ENCODE assay signal across 8 cellular contexts in the genomic region with DNA sequence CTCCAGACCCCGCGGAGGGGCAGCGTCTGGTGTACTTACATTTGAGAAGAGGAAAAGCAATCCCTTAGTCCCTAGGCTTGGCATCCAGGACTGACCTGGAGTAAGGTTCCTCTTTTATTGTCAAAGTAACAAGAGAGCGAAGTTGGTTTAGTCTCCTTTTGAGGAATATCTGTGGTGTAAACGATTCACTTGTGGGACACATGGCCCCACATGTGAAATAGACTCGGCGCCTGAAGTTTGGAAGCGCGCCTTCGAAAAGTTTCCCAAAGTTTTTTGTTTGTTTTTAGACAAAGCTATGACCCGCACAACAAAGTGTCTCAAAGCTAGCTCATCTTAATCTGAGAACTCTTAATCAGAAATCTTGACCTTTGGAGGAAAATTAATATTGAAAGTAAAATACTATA. TPM values are rescaled to one million over a fixed set of nuclear protein-coding genes. Genes with fewer than 3 reads are reported as not detected.
A peak's percentile ranks its signal among the peaks of the same experiment; 100 is the strongest.
DNase-seq lines count a peak whose midpoint lies in the region; ATAC-seq, FAIRE-seq and TF ChIP-seq lines count a peak whose summit lies in the region.

No MANE protein-coding gene starts in this region.

- no peaks in the 10 kb centered on the region for H3K27me3 ChIP-seq in RWPE2 (ENCODE audit: insufficient read depth, poor library complexity, severe bottlenecking)
- H3K27me3 ChIP-seq in esophagus (ENCODE audit: control insufficient read depth in 1 of 2, insufficient read depth in 2 of 2, low read length in 2 of 2), result no peaks in the 10 kb centered on the region
- H3K27me3 ChIP-seq in ovary, result no peaks in the 10 kb centered on the region

- H3K4me1 ChIP-seq in RWPE2 (ENCODE audit: insufficient read depth, poor library complexity, severe bottlenecking) (peaks cover 2% of the 10 kb centered on the region), esophagus (ENCODE audit: control insufficient read depth in 2 of 2, insufficient read depth in 2 of 2, low read length in 1 of 2) (peaks cover 0 to 2% of the 10 kb centered on the region in 2 donors), ovary (ENCODE audit: insufficient read depth) (peaks cover 5% of the 10 kb centered on the region)

- peak overlapping the region; percentile 47 for H3K27ac ChIP-seq in RWPE2 (ENCODE audit: poor library complexity, severe bottlenecking)
- peak overlapping the region; percentile 69 to 86 for H3K27ac ChIP-seq in esophagus (ENCODE audit: low read depth in 2 of 2, low read length in 1 of 2)
- peak overlapping the region in 1 of 2 donors; percentile 73 for H3K27ac ChIP-seq in ovary

- H3K4me3 ChIP-seq in RWPE2 (ENCODE audit: severe bottlenecking) (peak overlapping the region; percentile 95), esophagus (ENCODE audit: low read depth in 1 of 2, low read length in 2 of 2) (peak overlapping the region; percentile 83 to 95), ovary (peak overlapping the region; percentile 71)

- no peak for ATAC-seq in RWPE2 (ENCODE audit: low read depth)
- ATAC-seq in GM19023 (IDR thresholded peaks at IDR 0.05; ENCODE audit: unreplicated experiment), result no peak
- no peak for ATAC-seq in HG03139 (IDR thresholded peaks at IDR 0.05; ENCODE audit: unreplicated experiment)

- DNase-seq in NCI-H2107 (lab: John Stamatoyannopoulos, UW) (peak; percentile 28), NCI-H2107 treated with DMSO at 0.1 percent for 48 hours (lab: John Stamatoyannopoulos, UW; ENCODE audit: unreplicated experiment) (no peak), RWPE2 (ENCODE audit: low spot score) (no peak), ovary (no peak), D721Med (ENCODE audit: insufficient read length, low spot score) (no peak)

- peaks cover 47% of the 10 kb centered on the region for H3K36me3 ChIP-seq in RWPE2 (ENCODE audit: low read depth)
- peaks cover 0 to 3% of the 10 kb centered on the region in 2 donors for H3K36me3 ChIP-seq in esophagus (ENCODE audit: control insufficient read depth in 2 of 2, insufficient read depth in 2 of 2, low read length in 1 of 2)
- H3K36me3 ChIP-seq in ovary, result no peaks in the 10 kb centered on the region

- no peaks in the 10 kb centered on the region for H3K9me3 ChIP-seq in RWPE2 (ENCODE audit: severe bottlenecking)
- no peaks in the 10 kb centered on the region for H3K9me3 ChIP-seq in esophagus (ENCODE audit: control insufficient read depth in 2 of 2, insufficient read depth in 1 of 2, low read depth in 1 of 2, low read length in 1 of 2)
- H3K9me3 ChIP-seq in ovary, result no peaks in the 10 kb centered on the region

- FAIRE-seq in D721Med (lab: Jason Lieb, UNC), result no peak

- TF ChIP-seq EP300 in ovary (IDR thresholded peaks at IDR 0.05), result no peak

- intact Hi-C loops in ovary (cut with DNase I), result no loop called here

- 1 to 2% methylated on average over 11 of the region's 11 CpGs for WGBS in esophagus, 2 donors
- 0 to 1% (median 1%) methylated on average over 11 of the region's 11 CpGs for WGBS in ovary, 3 donors

- TF ChIP-seq POLR2A in ovary (IDR thresholded peaks at IDR 0.05), result no peak

- TF ChIP-seq CTCF in RWPE2 (IDR thresholded peaks at IDR 0.05; ENCODE audit: poor library complexity, severe bottlenecking) (no peak), ovary (IDR thresholded peaks at IDR 0.05) (no peak), D721Med (IDR thresholded peaks at IDR 0.05; ENCODE audit: insufficient read depth, missing control alignments) (no peak)

RNA-seq across cellular contexts. Expression of a gene that starts 0.7 kb away (rescaled TPM):
- polyA plus RNA-seq in esophagus (1 to 10 TPM; 3.2 to 6.0 TPM), ovary (1 to 10 TPM; 8.1 to 9.9 TPM)
- 10 to 100 TPM; 10.7 to 16.4 (median 11.5) TPM for total RNA-seq in ovary

RNA-seq across cellular contexts. Expression of a gene that starts 23.7 kb away (rescaled TPM):
- polyA plus RNA-seq in esophagus (100 to 1,000 TPM in 1 of 2 donors, 10 to 100 TPM in 1; 77.5 to 110 TPM), ovary (10 to 100 TPM; 62.4 to 64.5 TPM)
- total RNA-seq in ovary, result 10 to 100 TPM; 52.5 to 78.5 (median 73.2) TPM

RNA-seq across cellular contexts. Expression of a gene that starts 35.4 kb away (rescaled TPM):
- polyA plus RNA-seq in esophagus (100 to 1,000 TPM; 157 to 592 TPM), ovary (10 to 100 TPM in 1 of 2 donors, 1 to 10 TPM in 1; 6.5 to 15.6 TPM)
- total RNA-seq in ovary, result 10 to 100 TPM; 15.3 to 30.6 (median 21.4) TPM

Comparison
In these comparisons a context has a peak if more than half of its experiments do, and no peak if none do; other contexts are left out.
1. RNA of a gene that starts 35.4 kb away (polyA plus RNA-seq): 157 to 592 TPM in esophagus; 6.5 to 15.6 TPM in ovary; every median in the first group is over 4 times any median in the second.
2. Peak in every context shown above with its lines, with median percentiles within 50 percentile points of each other: H3K4me3 ChIP-seq.